23 cellular contexts compared by ENCODE assay signal in the genomic region with DNA sequence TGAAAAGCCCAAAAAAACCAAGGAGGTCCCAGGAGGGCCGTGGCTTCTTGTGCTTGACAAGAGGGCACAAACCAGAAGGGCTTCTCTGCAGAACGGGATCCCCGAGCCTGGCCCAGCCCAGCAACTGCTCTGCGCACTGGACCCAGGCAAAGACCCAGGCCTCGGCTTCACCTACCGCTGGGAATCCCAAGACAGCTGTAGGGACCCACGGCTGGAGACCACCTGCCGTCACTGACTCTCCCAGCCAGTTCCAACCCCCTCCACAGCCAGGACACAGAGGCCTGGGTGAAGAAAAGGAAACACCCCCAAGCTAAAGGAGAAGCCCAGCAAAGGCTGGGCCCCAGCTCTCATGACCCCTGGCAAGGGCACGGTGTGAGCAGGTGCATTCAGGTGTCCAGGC. TPM values are rescaled to one million over a fixed set of nuclear protein-coding genes. Genes with fewer than 3 reads are reported as not detected.
DNase-seq lines count a peak whose midpoint lies in the region; ATAC-seq, FAIRE-seq and TF ChIP-seq lines count a peak whose summit lies in the region.
"Had no signal": no experiment of that assay in that cellular context is flagged by ENCODE, and none has a peak within 500 bp of the region (broad histone marks: within the 10 kb centered on the region; RNA-seq: fewer than 3 reads in every experiment).

No MANE protein-coding gene starts in this region.

- H3K4me1 ChIP-seq in kidney (ENCODE audit: control insufficient read depth in 1 of 2, insufficient read depth in 1 of 2, low read depth in 1 of 2, low read length in 2 of 2): no peaks in the 10 kb centered on the region

- H3K36me3 Mint-ChIP-seq in activated T-helper 17 cell treated with anti-CD3 and anti-CD28 coated beads, Interleukin-2, amount 50 U/mL, for 72 hours (ENCODE audit: low read depth): peaks cover 34% of the 10 kb centered on the region

- H3K36me3 ChIP-seq in kidney (ENCODE audit: control insufficient read depth in 1 of 2, insufficient read depth in 2 of 2, low read length in 2 of 2): peaks cover 14 to 15% of the 10 kb centered on the region in 2 donors

- H3K9me3 ChIP-seq in kidney (ENCODE audit: control insufficient read depth in 1 of 2, low read length in 2 of 2): peaks cover 0 to 3% of the 10 kb centered on the region in 2 donors

- H3K27ac Mint-ChIP-seq in activated T-helper 17 cell treated with anti-CD3 and anti-CD28 coated beads, Interleukin-2, amount 50 U/mL, for 72 hours: no peak overlapping the region
- H3K27ac Mint-ChIP-seq: activated CD4-positive, alpha-beta T cell treated with anti-CD3 and anti-CD28 coated beads, Interleukin-2, amount 10 ng/mL, durations not matched to agents 7 days and 5 days; activated T-helper 1 cell treated with anti-CD3 and anti-CD28 coated beads, Interleukin-12 subunit alpha, Interleukin-12 subunit beta, Interleukin-2, Interleukin-4 antibody, amounts not matched to agents 30 ng/mL and 10 ng/mL and 1 ng/mL, durations not matched to agents 14 hours and 24 hours and 36 hours had no signal

- intact Hi-C loops in kidney (cut with DNase I) (no loop called here), sciatic nerve (cut with DNase I) (no loop called here)

- no peak overlapping the region for H3K27ac ChIP-seq in kidney (ENCODE audit: low read depth in 2 of 2, low read length in 2 of 2)
- H3K27ac ChIP-seq: VCaP had no signal

- no peak for FAIRE-seq in kidney (lab: Jason Lieb, UNC)
- FAIRE-seq: endothelial cell of umbilical vein, GM12892 had no signal

- H3K4me3 Mint-ChIP-seq in activated T-helper 17 cell treated with anti-CD3 and anti-CD28 coated beads, Interleukin-2, amount 50 U/mL, for 72 hours: no peak overlapping the region
- H3K4me3 Mint-ChIP-seq: activated CD4-positive, alpha-beta T cell treated with anti-CD3 and anti-CD28 coated beads, Interleukin-2, amount 10 ng/mL, durations not matched to agents 7 days and 5 days; activated T-helper 1 cell treated with anti-CD3 and anti-CD28 coated beads, Interleukin-12 subunit alpha, Interleukin-12 subunit beta, Interleukin-2, Interleukin-4 antibody, amounts not matched to agents 30 ng/mL and 10 ng/mL and 1 ng/mL, durations not matched to agents 14 hours and 24 hours and 36 hours had no signal

- H3K4me3 ChIP-seq in kidney (ENCODE audit: low read length in 2 of 2): no peak overlapping the region

- H3K9ac ChIP-seq in kidney (ENCODE audit: low read length in 2 of 2): no peak overlapping the region

- no peaks in the 10 kb centered on the region for H3K4me1 Mint-ChIP-seq in activated T-helper 17 cell treated with anti-CD3 and anti-CD28 coated beads, Interleukin-2, amount 50 U/mL, for 72 hours

- peak; percentile 47 for DNase-seq in COLO668 (lab: John Stamatoyannopoulos, UW; ENCODE audit: unreplicated experiment)
- DNase-seq in kidney: peak; percentile 47
- peak; percentile 47 for DNase-seq in sciatic nerve (ENCODE audit: low spot score)
- DNase-seq in GM10266 (ENCODE audit: extremely low spot score): no peak
- DNase-seq in NCI-H526 (lab: John Stamatoyannopoulos, UW): no peak
- no peak for DNase-seq in DMS 273 (lab: John Stamatoyannopoulos, UW; ENCODE audit: unreplicated experiment)
- DNase-seq: ACHN; activated CD4-positive, alpha-beta T cell treated with anti-CD3 and anti-CD28 coated beads, Interleukin-2, amount 10 ng/mL, durations not matched to agents 7 days and 5 days; activated naive CD4-positive, alpha-beta T cell treated with anti-CD3 and anti-CD28 coated beads, Interleukin-2, amount 50 U/mL, for 16 hours; Calu3; caudate nucleus; dermis blood vessel endothelial cell; NCI-H1092 treated with DMSO at 0.1 percent for 48 hours; NCI-H187 treated with DMSO at 0.1 percent for 48 hours; NCI-H69 had no signal

- H3K27me3 Mint-ChIP-seq in activated T-helper 17 cell treated with anti-CD3 and anti-CD28 coated beads, Interleukin-2, amount 50 U/mL, for 72 hours: no peaks in the 10 kb centered on the region
- H3K27me3 Mint-ChIP-seq: activated CD4-positive, alpha-beta T cell treated with anti-CD3 and anti-CD28 coated beads, Interleukin-2, amount 10 ng/mL, durations not matched to agents 7 days and 5 days had no signal

- TF ChIP-seq CTCF in kidney (IDR thresholded peaks at IDR 0.05; ENCODE audit: borderline replicate concordance, extremely low read depth, insufficient read depth): no peak
- no peak for TF ChIP-seq CTCF in GM10266 (IDR thresholded peaks at IDR 0.05; ENCODE audit: control insufficient read depth, insufficient read depth, low read depth, missing control alignments)

- peak; percentile 17 for ATAC-seq in activated T-helper 17 cell treated with anti-CD3 and anti-CD28 coated beads, Interleukin-2, amount 50 U/mL, for 72 hours (replicated peaks)
- no peak for ATAC-seq in sciatic nerve
- ATAC-seq in HG02884 (IDR thresholded peaks at IDR 0.05; ENCODE audit: unreplicated experiment): no peak
- ATAC-seq: left lobe of liver, SK-N-SH treated with all-trans-retinoic acid at 6 μM for 48 hours had no signal

- no peaks in the 10 kb centered on the region for H3K9me3 Mint-ChIP-seq in activated T-helper 17 cell treated with anti-CD3 and anti-CD28 coated beads, Interleukin-2, amount 50 U/mL, for 72 hours
- H3K9me3 Mint-ChIP-seq: activated CD4-positive, alpha-beta T cell treated with anti-CD3 and anti-CD28 coated beads, Interleukin-2, amount 10 ng/mL, durations not matched to agents 7 days and 5 days; activated T-helper 1 cell treated with anti-CD3 and anti-CD28 coated beads, Interleukin-12 subunit alpha, Interleukin-12 subunit beta, Interleukin-2, Interleukin-4 antibody, amounts not matched to agents 30 ng/mL and 10 ng/mL and 1 ng/mL, durations not matched to agents 14 hours and 24 hours and 36 hours had no signal

RNA-seq across cellular contexts. Expression of a gene that starts 24.3 kb away (rescaled TPM):
- total RNA-seq in activated T-helper 17 cell treated with anti-CD3 and anti-CD28 coated beads, Interleukin-2, amount 50 U/mL, for 72 hours: 10 to 100 TPM; 11.9 to 28.1 TPM
- total RNA-seq in kidney (53.0 TPM), sciatic nerve (36.5 TPM)
- 14.1 TPM for polyA plus RNA-seq in kidney (ENCODE audit: insufficient read depth, low read depth, low replicate concordance)

Comparison
In these comparisons a context has a peak if more than half of its experiments do, and no peak if none do; other contexts are left out.
1. DNase-seq: peak in COLO668 (single experiment), kidney (single experiment) and sciatic nerve (single experiment); none in GM10266 (single experiment), NCI-H526 (0 of 2) and DMS 273 (single experiment).